Comparison of ENCODE assay signal across 8 cellular contexts in the genomic region with DNA sequence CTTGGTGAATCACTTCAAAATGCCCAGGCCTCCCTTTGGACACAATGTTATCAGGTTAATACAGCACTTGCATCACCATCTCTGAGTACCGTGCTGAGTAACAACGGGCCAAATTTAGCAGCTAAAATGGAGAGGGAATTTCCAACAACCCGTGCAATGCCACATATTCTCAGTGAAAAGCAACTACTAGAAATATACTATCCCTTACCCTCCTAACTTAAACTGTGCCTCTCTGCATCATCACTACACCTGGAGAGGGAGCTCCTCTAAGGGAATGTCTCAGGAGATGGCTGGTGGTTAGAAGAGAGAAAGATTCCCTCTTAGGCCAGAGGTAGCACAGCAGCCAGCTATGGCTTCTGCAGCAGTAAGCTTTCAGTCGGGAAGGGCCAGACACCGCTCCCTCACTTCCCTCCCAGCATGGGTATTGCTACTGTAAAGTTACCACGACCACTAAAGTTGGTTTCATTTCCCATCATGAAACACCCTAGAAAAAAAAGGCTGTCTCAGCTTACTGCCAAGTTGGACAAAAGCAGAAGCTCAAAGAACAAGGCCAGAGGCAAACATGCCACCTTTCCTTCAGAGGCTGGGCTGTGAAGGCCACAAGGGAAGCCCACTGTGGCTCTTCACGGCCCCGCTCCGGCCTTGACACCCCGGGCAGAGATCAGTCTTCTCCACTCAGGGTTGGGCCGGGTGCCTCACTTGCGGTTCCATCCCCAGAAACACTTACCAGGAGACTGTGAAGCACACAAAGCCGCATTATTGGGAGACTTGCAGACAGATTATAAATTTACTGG. TPM values are rescaled to one million over a fixed set of nuclear protein-coding genes. Genes with fewer than 3 reads are reported as not detected.
A peak's percentile ranks its signal among the peaks of the same experiment; 100 is the strongest.
DNase-seq lines count a peak whose midpoint lies in the region; ATAC-seq and TF ChIP-seq lines count a peak whose summit lies in the region.

No MANE protein-coding gene starts in this region.

- H3K4me3 ChIP-seq in retinal pigment epithelial cell (ENCODE audit: low read length), result peak overlapping the region; percentile 78

- peak overlapping the region; percentile 96 for H3K27ac Mint-ChIP-seq in activated naive CD8-positive, alpha-beta T cell

- TF ChIP-seq POLR2A in GM18505 (IDR thresholded peaks at IDR 0.05; ENCODE audit: borderline replicate concordance, extremely low read depth, insufficient read depth, insufficient read length), result peak; percentile 48

- H3K36me3 Mint-ChIP-seq in activated naive CD8-positive, alpha-beta T cell, result peaks cover 20% of the 10 kb centered on the region

- peaks cover 67% of the 10 kb centered on the region for H3K4me1 Mint-ChIP-seq in activated naive CD8-positive, alpha-beta T cell (ENCODE audit: low read depth)

- no peaks in the 10 kb centered on the region for H3K9me3 Mint-ChIP-seq in activated naive CD8-positive, alpha-beta T cell (ENCODE audit: low read depth)

- ATAC-seq in GM18505 (IDR thresholded peaks at IDR 0.05; ENCODE audit: unreplicated experiment), result peak; percentile 33
- peak; percentile 44 for ATAC-seq in HG02588 (IDR thresholded peaks at IDR 0.05; ENCODE audit: unreplicated experiment)
- peak; percentile 52 for ATAC-seq in left ventricle myocardium superior

- intact Hi-C loops in left ventricle myocardium superior (cut with micrococcal nuclease), result loop anchor here (5.0 kb wide), 1 partner anchor 282 kb away; no protein-coding TSS in a partner anchor

- no peak for TF ChIP-seq CTCF in retinal pigment epithelial cell (conservative IDR thresholded peaks at IDR 0.05; ENCODE audit: low read depth, low read length)

- H3K27me3 Mint-ChIP-seq in activated naive CD8-positive, alpha-beta T cell, result no peaks in the 10 kb centered on the region

- H3K4me3 Mint-ChIP-seq in activated naive CD8-positive, alpha-beta T cell, result peak overlapping the region; percentile 99

- DNase-seq in NOMO-1 treated with DMSO at 0.1 percent for 48 hours (lab: John Stamatoyannopoulos, UW; ENCODE audit: unreplicated experiment), result peak; percentile 94
- peak; percentile 37 for DNase-seq in left ventricle myocardium superior
- no peak for DNase-seq in retinal pigment epithelial cell (ENCODE audit: low read depth)
- no peak for DNase-seq in HPDE6-E6E7 (ENCODE audit: extremely low spot score)
- no peak for DNase-seq in NCI-H526 treated with DMSO at 0.1 percent for 48 hours (lab: John Stamatoyannopoulos, UW)

RNA-seq across cellular contexts. Expression of gene MAML2, which starts 3.9 kb away (rescaled TPM):
- 4.1 TPM for total RNA-seq in left ventricle myocardium superior

RNA-seq across cellular contexts. Expression of gene CCDC82, which starts 50.6 kb away (rescaled TPM):
- total RNA-seq in left ventricle myocardium superior, result 14.1 TPM

RNA-seq across cellular contexts. Expression of gene JRKL, which starts 50.7 kb away (rescaled TPM):
- total RNA-seq in left ventricle myocardium superior, result 5.5 TPM

Comparison
In these comparisons a context has a peak if more than half of its experiments do, and no peak if none do; other contexts are left out.
1. DNase-seq: peak in NOMO-1 treated with DMSO at 0.1 percent for 48 hours (single experiment) and left ventricle myocardium superior (single experiment); none in retinal pigment epithelial cell (single experiment), HPDE6-E6E7 (single experiment) and NCI-H526 treated with DMSO at 0.1 percent for 48 hours (single experiment).
2. Peak in every context shown above with its lines, with median percentiles within 50 percentile points of each other: ATAC-seq.